In genomic region chr1:16236495-16237342, GRCh38 we compare ENCODE assay signal across 8 cellular contexts. TPM values are rescaled to one million over a fixed set of nuclear protein-coding genes. Genes with fewer than 3 reads are reported as not detected.
A peak's percentile ranks its signal among the peaks of the same experiment; 100 is the strongest.
DNase-seq lines count a peak whose midpoint lies in the region; ATAC-seq and TF ChIP-seq lines count a peak whose summit lies in the region.

TSS of gene CPLANE2 (minus strand) at chr1:16237183. CDS start at chr1:16236742, 441 bp downstream.

- DNase-seq in AG10803 (ENCODE audit: low read depth) (peak; percentile 89), NCI-H460 (ENCODE audit: extremely low read depth, low read depth) (peak; percentile 88), choroid plexus epithelial cell (ENCODE audit: low read depth) (peak; percentile 94), left colon (peak; percentile 96 to 98)
- peak; percentile 98 for DNase-seq in activated CD4-positive, alpha-beta T cell treated with anti-CD3 and anti-CD28 coated beads for 36 hours
- DNase-seq in stimulated activated CD4-positive, alpha-beta T cell treated with anti-CD3 and anti-CD28 coated beads, Interleukin-1b, Interleukin-23, amount 100 ng/mL, for 48 hours: peak; percentile 95

- intact Hi-C loops in activated CD4-positive, alpha-beta T cell treated with anti-CD3 and anti-CD28 coated beads for 36 hours (cut with DNase I, micrococcal nuclease): loop anchor here (1.0 to 10.0 kb wide), 11 partner anchors 19 to 619 kb away; partner anchors contain the start of genes SZRD1 (in 2 of the 2), DDI2 (in 1 of the 2), FBXO42 (in 1 of the 2) and NBPF1 (in 1 of the 2)
- intact Hi-C loops in left colon (cut with DNase I, micrococcal nuclease): no loop called here

- peak within 1 kb of the TSS; percentile 85 for H3K27ac Mint-ChIP-seq in activated CD4-positive, alpha-beta T cell treated with anti-CD3 and anti-CD28 coated beads for 36 hours

- peaks cover 23% of the 10 kb centered on the region for H3K4me1 Mint-ChIP-seq in activated CD4-positive, alpha-beta T cell treated with anti-CD3 and anti-CD28 coated beads for 36 hours

- no peaks in the 10 kb centered on the region for H3K9me3 Mint-ChIP-seq in activated CD4-positive, alpha-beta T cell treated with anti-CD3 and anti-CD28 coated beads for 36 hours (ENCODE audit: low read depth)

- TF ChIP-seq POLR2A in GM19193 (IDR thresholded peaks at IDR 0.05; ENCODE audit: extremely low read depth, insufficient read depth, insufficient read length): peak; percentile 76

- H3K4me3 ChIP-seq in AG10803 (ENCODE audit: low read length): peak within 1 kb of the TSS; percentile 80
- H3K4me3 ChIP-seq in choroid plexus epithelial cell (ENCODE audit: low read depth, low read length): peak within 1 kb of the TSS; percentile 73

- no peaks in the 10 kb centered on the region for H3K27me3 Mint-ChIP-seq in activated CD4-positive, alpha-beta T cell treated with anti-CD3 and anti-CD28 coated beads for 36 hours

- POLR2A ChIA-PET in activated CD4-positive, alpha-beta T cell treated with anti-CD3 and anti-CD28 coated beads for 36 hours (lab: Charles Lee): interaction anchor here (2.0 kb wide), 1 partner anchor 20 kb away, joined by 8 read pairs; no protein-coding TSS in a partner anchor

- ATAC-seq in HG03378 (IDR thresholded peaks at IDR 0.05; ENCODE audit: unreplicated experiment) (peak; percentile 53), left colon (peak; percentile 96)
- peak; percentile 85 for ATAC-seq in activated CD4-positive, alpha-beta T cell treated with anti-CD3 and anti-CD28 coated beads for 36 hours

- H3K36me3 Mint-ChIP-seq in activated CD4-positive, alpha-beta T cell treated with anti-CD3 and anti-CD28 coated beads for 36 hours (ENCODE audit: low read depth): no peaks in the 10 kb centered on the region

- peak within 1 kb of the TSS; percentile 81 for H3K4me3 Mint-ChIP-seq in activated CD4-positive, alpha-beta T cell treated with anti-CD3 and anti-CD28 coated beads for 36 hours

- TF ChIP-seq CTCF in AG10803 (conservative IDR thresholded peaks at IDR 0.05; ENCODE audit: low read length) (peak; percentile 17; the same call in 1 of the 2 replicates), choroid plexus epithelial cell (conservative IDR thresholded peaks at IDR 0.05; ENCODE audit: low read depth, low read length) (no peak)

- CTCF ChIA-PET in activated CD4-positive, alpha-beta T cell treated with anti-CD3 and anti-CD28 coated beads for 36 hours (lab: Charles Lee): interaction anchor here (0.5 to 1.4 kb wide), 5 partner anchors 36 to 162 kb away, joined by 3 to 8 read pairs (median 3); no protein-coding TSS in a partner anchor

RNA-seq across cellular contexts. Expression of gene CPLANE2, which starts in this region (rescaled TPM):
- 3.9 and 4.0 TPM in 2 replicates for total RNA-seq in NCI-H460 (2014; rRNA removed; shearing (Covaris generic))
- polyA plus RNA-seq in NCI-H460 (2014; cell fraction: nucleus; rRNA removed): 6.5 and 10.1 TPM in 2 replicates
- 1 to 10 TPM; 2.4 to 3.7 TPM for total RNA-seq in activated CD4-positive, alpha-beta T cell treated with anti-CD3 and anti-CD28 coated beads for 36 hours
- 1 to 10 TPM; 5.9 to 7.6 TPM for total RNA-seq in left colon

Comparison
In these comparisons a context has a peak if more than half of its experiments do, and no peak if none do; other contexts are left out.
1. Peak in every context shown above with its lines: DNase-seq, ATAC-seq and H3K4me3 ChIP-seq.
2. intact Hi-C loops: an anchor here in activated CD4-positive, alpha-beta T cell treated with anti-CD3 and anti-CD28 coated beads for 36 hours (1.0 to 10.0 kb wide); none called in left colon.